1 cellular context compared by ENCODE assay signal in genomic region chr21:19244502-19245187, GRCh38.
A peak's percentile ranks its signal among the peaks of the same experiment; 100 is the strongest.
TF ChIP-seq lines count a peak whose summit lies in the region.

No MANE protein-coding gene starts in this region.

TF ChIP-seq in K562, 482 proteins besides CTCF, POLR2A, EP300 and RAD21 (continued from another document):
- no peak for TF ChIP-seq ZHX1 (conservative IDR thresholded peaks at IDR 0.05; ENCODE audit: low read length)
- TF ChIP-seq NFIX (CRISPR knock-in tag; IDR thresholded peaks at IDR 0.05; ENCODE audit: low read depth), result no peak
- TF ChIP-seq TSC22D4 (tag; IDR thresholded peaks at IDR 0.05), result no peak
- TF ChIP-seq SNAPC5 (CRISPR knock-in tag; IDR thresholded peaks at IDR 0.05), result no peak
- TF ChIP-seq ETS2 (tag; IDR thresholded peaks at IDR 0.05; ENCODE audit: borderline replicate concordance, poor library complexity, severe bottlenecking), result no peak
- TF ChIP-seq NR1H2 (CRISPR knock-in tag; IDR thresholded peaks at IDR 0.05), result no peak
- peak; percentile 0 for TF ChIP-seq RBM25 (IDR thresholded peaks at IDR 0.05; ENCODE audit: low read depth, low read length, severe bottlenecking)
- TF ChIP-seq HES1 (IDR thresholded peaks at IDR 0.05; ENCODE audit: low read depth), result no peak
- no peak for TF ChIP-seq MEIS2 (IDR thresholded peaks at IDR 0.05; ENCODE audit: partially characterized antibody)
- no peak for TF ChIP-seq CBFB (CRISPR knock-in tag; IDR thresholded peaks at IDR 0.05)
- TF ChIP-seq KDM1A (IDR thresholded peaks at IDR 0.05), result 0 out of 4 replicates have a peak, but pooled peaks of 1 of the 2 experiments have one; percentile 14
- no peak for TF ChIP-seq ESRRA (IDR thresholded peaks at IDR 0.05; ENCODE audit: borderline replicate concordance, low read depth)
- TF ChIP-seq NFATC3 (IDR thresholded peaks at IDR 0.05), result no peak
- TF ChIP-seq TAF1 (IDR thresholded peaks at IDR 0.05; ENCODE audit: control insufficient read depth, extremely low read depth, insufficient read depth, low read length, severe bottlenecking), result no peak
- TF ChIP-seq XRCC5 (IDR thresholded peaks at IDR 0.05; ENCODE audit: low read depth, low read length), result no peak
